Comparison of ENCODE assay signal across 9 cellular contexts in the genomic region with DNA sequence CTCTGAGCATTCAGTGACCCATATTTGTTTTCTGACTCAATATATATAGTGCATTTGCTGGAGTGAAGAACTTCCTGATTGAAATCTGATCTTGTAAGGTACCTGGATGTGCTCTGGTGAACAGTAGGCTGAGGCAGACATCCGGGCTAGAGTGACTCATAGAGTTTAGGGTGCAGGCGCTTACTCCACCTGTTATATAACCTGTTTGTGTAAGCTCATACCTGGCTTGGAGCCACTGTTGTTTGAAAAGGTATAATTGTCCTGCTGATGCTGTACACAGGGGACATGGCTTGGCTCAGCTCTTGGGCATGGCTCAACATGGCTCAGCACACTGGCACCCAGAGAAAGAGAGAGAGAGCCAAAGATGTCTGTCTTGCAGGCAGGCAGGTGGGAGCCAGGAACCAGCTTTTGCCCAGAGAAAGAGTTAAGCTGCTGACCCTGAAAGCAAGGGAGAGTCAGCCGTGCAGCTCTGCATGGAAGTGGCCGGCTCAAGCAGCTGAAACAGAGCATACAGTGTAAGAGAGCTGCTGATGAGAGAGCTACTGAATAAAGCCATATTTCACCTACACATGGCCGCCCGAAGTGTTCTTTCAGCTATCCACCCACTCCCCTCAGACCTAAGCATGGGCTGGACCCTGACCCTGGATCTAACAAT.
DNase-seq lines count a peak whose midpoint lies in the region; ATAC-seq lines count a peak whose summit lies in the region.
"Had no signal": no experiment of that assay in that cellular context is flagged by ENCODE, and none has a peak within 500 bp of the region (broad histone marks: within the 10 kb centered on the region; RNA-seq: fewer than 3 reads in every experiment).

No MANE protein-coding gene starts in this region.

- H3K27ac ChIP-seq in epithelial cell of prostate: peak overlapping the region; percentile 90
- H3K27ac ChIP-seq: ovary had no signal

- peaks cover 5% of the 10 kb centered on the region for H3K36me3 Mint-ChIP-seq in stimulated activated memory B cell treated with anti-CD40 and anti-IgM and Interleukin-4, amounts not matched to agents 10 μg/mL and 1 μg/mL and 100 μg/mL, for 72 hours

- DNase-seq in NCI-H1417 (lab: John Stamatoyannopoulos, UW) (peak; percentile 51 to 80 (median 74)), NCI-H1417 treated with DMSO at 0.1 percent for 48 hours (lab: John Stamatoyannopoulos, UW) (no peak), NCI-H510A treated with DMSO at 0.1 percent for 48 hours (lab: John Stamatoyannopoulos, UW) (peak; percentile 88), epithelial cell of prostate (ENCODE audit: low read depth, low spot score) (peak; percentile 97), KBM-7 (no peak), AG08395 (ENCODE audit: low spot score) (no peak)
- DNase-seq: ovary had no signal

- H3K27me3 Mint-ChIP-seq in stimulated activated memory B cell treated with anti-CD40 and anti-IgM and Interleukin-4, amounts not matched to agents 10 μg/mL and 1 μg/mL and 100 μg/mL, for 72 hours: peaks cover 36% of the 10 kb centered on the region

- H3K4me3 Mint-ChIP-seq in stimulated activated memory B cell treated with anti-CD40 and anti-IgM and Interleukin-4, amounts not matched to agents 10 μg/mL and 1 μg/mL and 100 μg/mL, for 72 hours: no peak overlapping the region

- H3K9me3 Mint-ChIP-seq in stimulated activated memory B cell treated with anti-CD40 and anti-IgM and Interleukin-4, amounts not matched to agents 10 μg/mL and 1 μg/mL and 100 μg/mL, for 72 hours: peaks cover 3% of the 10 kb centered on the region

- peak; percentile 75 for ATAC-seq in stimulated activated memory B cell treated with anti-CD40 and anti-IgM and Interleukin-4, amounts not matched to agents 10 μg/mL and 1 μg/mL and 100 μg/mL, for 72 hours
- ATAC-seq in GM18519 (IDR thresholded peaks at IDR 0.05; ENCODE audit: low FRiP score, unreplicated experiment): no peak

- in situ Hi-C loops in KBM-7 (cut with MboI; ENCODE audit: low pct_unique_long_range_greater_than_20kb, low sequenced_read_pairs): no loop called here

- H3K27ac Mint-ChIP-seq in stimulated activated memory B cell treated with anti-CD40 and anti-IgM and Interleukin-4, amounts not matched to agents 10 μg/mL and 1 μg/mL and 100 μg/mL, for 72 hours: no peak overlapping the region

- peaks cover 10% of the 10 kb centered on the region for H3K4me1 Mint-ChIP-seq in stimulated activated memory B cell treated with anti-CD40 and anti-IgM and Interleukin-4, amounts not matched to agents 10 μg/mL and 1 μg/mL and 100 μg/mL, for 72 hours

Comparison
In these comparisons a context has a peak if more than half of its experiments do, and no peak if none do; other contexts are left out.
1. DNase-seq: peak in NCI-H1417 (3 of 3), NCI-H510A treated with DMSO at 0.1 percent for 48 hours (single experiment) and epithelial cell of prostate (single experiment); none in NCI-H1417 treated with DMSO at 0.1 percent for 48 hours (single experiment), KBM-7 (single experiment) and AG08395 (single experiment).